Comparison of ENCODE assay signal across 9 cellular contexts in genomic region chr6:37679539-37680476, GRCh38. TPM values are rescaled to one million over a fixed set of nuclear protein-coding genes. Genes with fewer than 3 reads are reported as not detected.
A peak's percentile ranks its signal among the peaks of the same experiment; 100 is the strongest.
DNase-seq lines count a peak whose midpoint lies in the region; ATAC-seq lines count a peak whose summit lies in the region.
"Had no signal": no experiment of that assay in that cellular context is flagged by ENCODE, and none has a peak within 500 bp of the region (broad histone marks: within the 10 kb centered on the region; RNA-seq: fewer than 3 reads in every experiment).

No MANE protein-coding gene starts in this region.

- H3K4me3 Mint-ChIP-seq in activated CD8-positive, alpha-beta memory T cell treated with anti-CD3 and anti-CD28 coated beads, Interleukin-2, amount 10 ng/mL, durations not matched to agents 7 days and 5 days, result no peak overlapping the region
- H3K4me3 Mint-ChIP-seq: activated naive CD8-positive, alpha-beta T cell had no signal

- H3K36me3 Mint-ChIP-seq in activated CD8-positive, alpha-beta memory T cell treated with anti-CD3 and anti-CD28 coated beads, Interleukin-2, amount 10 ng/mL, durations not matched to agents 7 days and 5 days, result no peaks in the 10 kb centered on the region
- H3K36me3 Mint-ChIP-seq: activated naive CD8-positive, alpha-beta T cell had no signal

- H3K27ac Mint-ChIP-seq in activated CD8-positive, alpha-beta memory T cell treated with anti-CD3 and anti-CD28 coated beads, Interleukin-2, amount 10 ng/mL, durations not matched to agents 7 days and 5 days, result no peak overlapping the region
- H3K27ac Mint-ChIP-seq: activated naive CD8-positive, alpha-beta T cell had no signal

- no peaks in the 10 kb centered on the region for H3K9me3 Mint-ChIP-seq in activated CD8-positive, alpha-beta memory T cell treated with anti-CD3 and anti-CD28 coated beads, Interleukin-2, amount 10 ng/mL, durations not matched to agents 7 days and 5 days (ENCODE audit: low read depth)

- peak; percentile 81 for ATAC-seq in GM19351 (IDR thresholded peaks at IDR 0.05; ENCODE audit: unreplicated experiment)
- ATAC-seq in HG03139 (IDR thresholded peaks at IDR 0.05; ENCODE audit: unreplicated experiment), result peak; percentile 76
- ATAC-seq in activated CD8-positive, alpha-beta memory T cell treated with anti-CD3 and anti-CD28 coated beads, Interleukin-2, amount 10 ng/mL, durations not matched to agents 7 days and 5 days, result no peak

- H3K4me1 Mint-ChIP-seq in activated CD8-positive, alpha-beta memory T cell treated with anti-CD3 and anti-CD28 coated beads, Interleukin-2, amount 10 ng/mL, durations not matched to agents 7 days and 5 days, result no peaks in the 10 kb centered on the region

- CTCF ChIA-PET in activated CD8-positive, alpha-beta memory T cell treated with anti-CD3 and anti-CD28 coated beads, Interleukin-2, amount 10 ng/mL, durations not matched to agents 7 days and 5 days (lab: Charles Lee), result interaction anchor here (1.0 kb wide), 1 partner anchor 26 kb away, joined by 3 read pairs; no protein-coding TSS in a partner anchor

- peak overlapping the region; percentile 90 for H3K27ac ChIP-seq in caudate nucleus (ENCODE audit: low read depth, low read length)

- H3K27me3 Mint-ChIP-seq in activated CD8-positive, alpha-beta memory T cell treated with anti-CD3 and anti-CD28 coated beads, Interleukin-2, amount 10 ng/mL, durations not matched to agents 7 days and 5 days, result peaks cover 2% of the 10 kb centered on the region
- H3K27me3 Mint-ChIP-seq: activated naive CD8-positive, alpha-beta T cell had no signal

- DNase-seq in Daoy (ENCODE audit: low read depth) (peak; percentile 52), caudate nucleus (lab: John Stamatoyannopoulos, UW) (no peak), activated T-cell treated with anti-CD3 and anti-CD28 coated beads for 4 hours (no peak), D341Med (ENCODE audit: low spot score) (no peak), HuH-7.5 (ENCODE audit: low spot score) (no peak)
- no peak for DNase-seq in activated CD8-positive, alpha-beta memory T cell treated with anti-CD3 and anti-CD28 coated beads, Interleukin-2, amount 10 ng/mL, durations not matched to agents 7 days and 5 days

RNA-seq across cellular contexts. Expression of gene MDGA1, which starts 17.9 kb away (rescaled TPM):
- total RNA-seq in Daoy (2014; rRNA removed; shearing (Covaris generic)), result 10.6 and 13.0 TPM in 2 replicates
- 10 to 100 TPM; 15.5 to 26.0 TPM for total RNA-seq in activated CD8-positive, alpha-beta memory T cell treated with anti-CD3 and anti-CD28 coated beads, Interleukin-2, amount 10 ng/mL, durations not matched to agents 7 days and 5 days
